ENCODE assay signal across 10 cellular contexts in genomic region chr1:66438062-66438970, GRCh38.
DNase-seq lines count a peak whose midpoint lies in the region; ATAC-seq, FAIRE-seq and TF ChIP-seq lines count a peak whose summit lies in the region.
"Had no signal": no experiment of that assay in that cellular context is flagged by ENCODE, and none has a peak within 500 bp of the region (broad histone marks: within the 10 kb centered on the region; RNA-seq: fewer than 3 reads in every experiment).

No MANE protein-coding gene starts in this region.

- BruUV-seq in HCT116 (replicated peaks; lab: Mats Ljungman, UMichigan): no TSS peak

- no peaks in the 10 kb centered on the region for H3K36me3 ChIP-seq in HCT116 (ENCODE audit: control insufficient read depth in 1 of 2, insufficient read depth in 2 of 2, low read length in 2 of 2)
- H3K36me3 ChIP-seq in body of pancreas (replicated peaks in 1 of 2; ENCODE audit: insufficient read depth in 1 of 2, low read depth in 2 of 2): no peaks in the 10 kb centered on the region

- 67 to 69% methylated on average over 9 of the region's 9 CpGs for WGBS in body of pancreas, 2 donors

- H3K27me3 ChIP-seq in HCT116 (ENCODE audit: insufficient read depth, low read length): no peaks in the 10 kb centered on the region
- no peaks in the 10 kb centered on the region for H3K27me3 ChIP-seq in body of pancreas

- ATAC-seq in HCT116: no peak
- no peak for ATAC-seq in body of pancreas

- RAD21 ChIA-PET in HCT116 (lab: Charles Lee; ENCODE audit: low non-redundant PET in 1 of 2, low total read pairs in 2 of 2, uncharacterized antibody in 2 of 2, unreplicated experiment in 2 of 2): no interaction called here

- no peaks in the 10 kb centered on the region for H3K79me2 ChIP-seq in HCT116 (ENCODE audit: insufficient read depth, low read length)

- intact Hi-C loops in HCT116 (cut with micrococcal nuclease): loop anchor here (5.0 kb wide), 1 partner anchor 86 kb away; no protein-coding TSS in a partner anchor
- intact Hi-C loops in body of pancreas (cut with DNase I): no loop called here

- H3K27ac ChIP-seq in HCT116 (ENCODE audit: low read depth, low read length): no peak overlapping the region
- peak overlapping the region in 1 of 4 donors; percentile 53 for H3K27ac ChIP-seq in body of pancreas
- H3K27ac ChIP-seq: VCaP had no signal

- no peak overlapping the region for H3K4me2 ChIP-seq in HCT116 (ENCODE audit: low read length)

- H3K9me3 ChIP-seq in HCT116 (ENCODE audit: control insufficient read depth in 1 of 2, insufficient read depth in 1 of 2, low read depth in 1 of 2, low read length in 2 of 2) (no peaks in the 10 kb centered on the region), body of pancreas (no peaks in the 10 kb centered on the region)

- H3K4me3 ChIP-seq in HCT116 (replicated peaks in 1 of 2; ENCODE audit: low read depth in 1 of 2, low read length in 2 of 2) (no peak overlapping the region), body of pancreas (no peak overlapping the region)

- no peaks in the 10 kb centered on the region for H4K20me1 ChIP-seq in HCT116 (ENCODE audit: insufficient read depth)

- H3K4me1 ChIP-seq in HCT116 (ENCODE audit: control insufficient read depth in 1 of 2, insufficient read depth in 2 of 2, low read length in 2 of 2) (peaks cover 17 to 46% of the 10 kb centered on the region in 2 experiments), body of pancreas (no peaks in the 10 kb centered on the region)

- POLR2A ChIA-PET in HCT116 (lab: Charles Lee): interaction anchor here (0.9 kb wide), 1 partner anchor 107 kb away, joined by 3 read pairs; no protein-coding TSS in a partner anchor
- POLR2A ChIA-PET in HEK293T (lab: Yijun Ruan, JAX): interaction anchor here (0.9 kb wide), 1 partner anchor 106 kb away, joined by 3 read pairs; no protein-coding TSS in a partner anchor

- FAIRE-seq in GM12891 (lab: Jason Lieb, UNC): peak; percentile 79

- no peak for DNase-seq in GM12891 (ENCODE audit: insufficient read length, low spot score)
- no peak for DNase-seq in HCT116 (ENCODE audit: low read depth, low spot score)
- DNase-seq in OCI-M1 (lab: John Stamatoyannopoulos, UW): peak; percentile 16
- peak; percentile 30 for DNase-seq in iris pigment epithelial cell (ENCODE audit: low read depth)
- DNase-seq in COLO829 (ENCODE audit: low spot score): no peak
- no peak for DNase-seq in body of pancreas
- DNase-seq in HEK293T (ENCODE audit: extremely low spot score): no peak
- DNase-seq in AG08395 (ENCODE audit: low spot score): no peak
- DNase-seq: NCI-H510A had no signal

- no peaks in the 10 kb centered on the region for H3K9me2 ChIP-seq in HCT116 (ENCODE audit: insufficient read depth)

- no peak overlapping the region for H3K9ac ChIP-seq in HCT116 (ENCODE audit: low read length)

- peak overlapping the region; percentile 27 for H2AFZ ChIP-seq in HCT116 (ENCODE audit: low read depth, low read length, poor library complexity, severe bottlenecking)

- TF ChIP-seq CTCF in HCT116 (IDR thresholded peaks at IDR 0.05 in 2 of 3, conservative IDR thresholded peaks at IDR 0.05 in 1 of 3; ENCODE audit: borderline replicate concordance in 1 of 3, insufficient read depth in 1 of 3, low read depth in 2 of 3, low read length in 2 of 3): no peak
- TF ChIP-seq CTCF in body of pancreas (IDR thresholded peaks at IDR 0.05): no peak

- TF ChIP-seq POLR2A in GM12891 (IDR thresholded peaks at IDR 0.05; ENCODE audit: low read depth, low read length) (no peak), HCT116 (IDR thresholded peaks at IDR 0.05; ENCODE audit: borderline replicate concordance, extremely low read depth, insufficient read depth, insufficient read length) (no peak), body of pancreas (IDR thresholded peaks at IDR 0.05) (no peak)

- no peak for TF ChIP-seq RAD21 in HCT116 (IDR thresholded peaks at IDR 0.05; ENCODE audit: low read depth)

- CTCF ChIA-PET in HCT116 (lab: Charles Lee) (interaction anchor here (1.9 to 3.9 kb wide), 4 partner anchors 7 to 187 kb away, joined by 8 to 38 read pairs (median 9); no protein-coding TSS in a partner anchor), HEK293T (lab: Yijun Ruan, JAX) (interaction anchor here (2.4 kb wide), 1 partner anchor 8 kb away, joined by 15 read pairs; no protein-coding TSS in a partner anchor)

TF ChIP-seq in GM12891, 5 proteins besides CTCF, POLR2A, EP300 and RAD21:
- TF ChIP-seq TAF1 (IDR thresholded peaks at IDR 0.05; ENCODE audit: low read depth, low read length) (no peak), PAX5 (IDR thresholded peaks at IDR 0.05; ENCODE audit: insufficient read depth, low read length, severe bottlenecking) (no peak), SPI1 (IDR thresholded peaks at IDR 0.05; ENCODE audit: low read depth, low read length) (no peak), POU2F2 (IDR thresholded peaks at IDR 0.05; ENCODE audit: low read depth, low read length) (no peak), POLR2AphosphoS5 (IDR thresholded peaks at IDR 0.05; ENCODE audit: low read depth, low read length) (no peak)

TF ChIP-seq in HCT116, 20 proteins besides CTCF, POLR2A, EP300 and RAD21:
- TF ChIP-seq CBX3 (IDR thresholded peaks at IDR 0.05; ENCODE audit: low read depth) (0 out of 2 replicates have a peak, but pooled peaks have one; percentile 27), SP1 (IDR thresholded peaks at IDR 0.05; ENCODE audit: low read depth) (no peak)

TF ChIP-seq in HEK293T, 16 proteins besides CTCF, POLR2A, EP300 and RAD21:
- TF ChIP-seq HDGF (IDR thresholded peaks at IDR 0.05; ENCODE audit: borderline replicate concordance): no peak
- no peak for TF ChIP-seq TARDBP (IDR thresholded peaks at IDR 0.05)
- no peak for TF ChIP-seq ARNT (IDR thresholded peaks at IDR 0.05)
- no peak for TF ChIP-seq BHLHE40 (IDR thresholded peaks at IDR 0.05; ENCODE audit: borderline replicate concordance)
- no peak for TF ChIP-seq L3MBTL2 (conservative IDR thresholded peaks at IDR 0.05)
- no peak for TF ChIP-seq CTBP1 (IDR thresholded peaks at IDR 0.05; ENCODE audit: borderline replicate concordance)
- TF ChIP-seq PKNOX1 (IDR thresholded peaks at IDR 0.05): no peak
- no peak for TF ChIP-seq SP1 (IDR thresholded peaks at IDR 0.05)
- TF ChIP-seq FOXM1 (IDR thresholded peaks at IDR 0.05; ENCODE audit: borderline replicate concordance): no peak
- TF ChIP-seq NFRKB (IDR thresholded peaks at IDR 0.05): no peak
- no peak for TF ChIP-seq FOXK2 (IDR thresholded peaks at IDR 0.05)
- TF ChIP-seq ZNF384 (IDR thresholded peaks at IDR 0.05): no peak
- TF ChIP-seq LEF1 (IDR thresholded peaks at IDR 0.05; ENCODE audit: borderline replicate concordance): no peak
- TF ChIP-seq SUZ12 (IDR thresholded peaks at IDR 0.05): no peak
- no peak for TF ChIP-seq ELF4 (IDR thresholded peaks at IDR 0.05)
- TF ChIP-seq FOXA1 (IDR thresholded peaks at IDR 0.05): no peak

Comparison
In these comparisons a context has a peak if more than half of its experiments do, and no peak if none do; other contexts are left out.
1. DNase-seq: peak in OCI-M1 (single experiment) and iris pigment epithelial cell (single experiment); none in GM12891 (single experiment), HCT116 (single experiment), COLO829 (single experiment), body of pancreas (0 of 4), HEK293T (single experiment) and AG08395 (single experiment).